In genomic region chr12:40921563-40922163, GRCh38 we compare ENCODE assay signal across 8 cellular contexts.
DNase-seq lines count a peak whose midpoint lies in the region; ATAC-seq, FAIRE-seq and TF ChIP-seq lines count a peak whose summit lies in the region.

No MANE protein-coding gene starts in this region.

- intact Hi-C loops in dorsolateral prefrontal cortex (cut with DNase I) (loop anchor here (2.0 to 5.0 kb wide), 2 partner anchors 294 to 299 kb away; no protein-coding TSS in a partner anchor), pancreas (cut with DNase I) (loop anchor here in 1 of 3 donors (5.0 kb wide), 1 partner anchor 299 kb away; no protein-coding TSS in a partner anchor)

- FAIRE-seq in pancreas (lab: Jason Lieb, UNC) = peak; percentile 85

- no peaks in the 10 kb centered on the region for H3K27me3 ChIP-seq in dorsolateral prefrontal cortex
- H3K27me3 ChIP-seq in pancreas = peaks cover 0 to 4% (median 0%) of the 10 kb centered on the region in 4 donors

- H3K4me3 ChIP-seq in dorsolateral prefrontal cortex (no peak overlapping the region), pancreas (no peak overlapping the region)

- TF ChIP-seq CTCF in dorsolateral prefrontal cortex (IDR thresholded peaks at IDR 0.05 in 54 of 56, conservative IDR thresholded peaks at IDR 0.05 in 2 of 56; ENCODE audit: low read depth in 1 of 56, partially characterized antibody in 56 of 56) (peak; percentile 65 to 94 (median 82)), pancreas (IDR thresholded peaks at IDR 0.05) (peak; percentile 48 to 74 (median 63))

- DNase-seq in NCI-H510A treated with DMSO at 0.1 percent for 48 hours (lab: John Stamatoyannopoulos, UW) (peak; percentile 2), NCI-H510A (lab: John Stamatoyannopoulos, UW) (no peak), NCI-H1694 (lab: John Stamatoyannopoulos, UW) (peak; percentile 1), dorsolateral prefrontal cortex (no peak), pancreas (no peak), NCI-H2107 treated with DMSO at 0.1 percent for 48 hours (lab: John Stamatoyannopoulos, UW; ENCODE audit: unreplicated experiment) (no peak), NCI-H187 (lab: John Stamatoyannopoulos, UW) (no peak)
- no peak for DNase-seq in stimulated activated naive CD4-positive, alpha-beta T cell (lab: John Stamatoyannopoulos, UW)

- no peaks in the 10 kb centered on the region for H3K36me3 ChIP-seq in pancreas

- H3K4me1 ChIP-seq in pancreas = no peaks in the 10 kb centered on the region

- ATAC-seq in pancreas = peak in 2 of 4 donors; percentile 26 to 32

- 7 to 8% methylated on average over 2 of the region's 2 CpGs for WGBS in pancreas, 2 donors

- H3K9me3 ChIP-seq in pancreas = no peaks in the 10 kb centered on the region

- H3K27ac ChIP-seq in dorsolateral prefrontal cortex (no peak overlapping the region), pancreas (no peak overlapping the region)

Comparison
In these comparisons a context has a peak if more than half of its experiments do, and no peak if none do; other contexts are left out.
1. DNase-seq: peak in NCI-H510A treated with DMSO at 0.1 percent for 48 hours (single experiment) and NCI-H1694 (single experiment); none in NCI-H510A (single experiment), dorsolateral prefrontal cortex (0 of 10), pancreas (0 of 6), NCI-H2107 treated with DMSO at 0.1 percent for 48 hours (single experiment), NCI-H187 (0 of 2) and stimulated activated naive CD4-positive, alpha-beta T cell (0 of 6).